ENCODE assay signal across 32 cellular contexts in the genomic region with DNA sequence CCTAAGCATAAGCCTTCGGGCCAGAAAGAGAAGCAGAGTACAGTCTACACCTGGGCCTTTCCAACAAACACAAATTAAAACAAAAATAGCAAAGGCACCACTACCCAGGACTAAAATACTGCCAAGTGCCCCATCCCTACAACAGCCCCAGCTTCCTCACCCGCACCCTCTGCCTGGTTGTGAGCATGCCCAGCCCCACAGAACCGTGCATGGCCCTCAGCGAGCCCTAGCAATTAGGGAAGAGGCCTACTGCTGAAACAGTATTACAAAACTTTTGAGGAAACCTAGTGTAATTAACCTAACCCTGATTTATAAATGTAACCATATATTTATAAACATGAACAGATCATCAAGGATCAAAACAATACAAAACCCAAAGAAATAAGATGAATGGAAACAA.
"Had no signal": no experiment of that assay in that cellular context is flagged by ENCODE, and none has a peak within 500 bp of the region (broad histone marks: within the 10 kb centered on the region; RNA-seq: fewer than 3 reads in every experiment).

No MANE protein-coding gene starts in this region.

- DNase-seq: activated CD4-positive, alpha-beta memory T cell treated with anti-CD3 and anti-CD28 coated beads, Interleukin-2, amount 10 ng/mL, durations not matched to agents 7 days and 5 days; activated CD4-positive, alpha-beta T cell treated with anti-CD3 and anti-CD28 coated beads for 1 hour; activated CD4-positive, alpha-beta T cell treated with anti-CD3 and anti-CD28 coated beads for 48 hours; activated CD4-positive, CD25-positive, alpha-beta regulatory T cell; activated CD8-positive, alpha-beta memory T cell treated with anti-CD3 and anti-CD28 coated beads for 24 hours; activated CD8-positive, alpha-beta memory T cell treated with anti-CD3 and anti-CD28 coated beads, Interleukin-2, amount 10 ng/mL, durations not matched to agents 7 days and 5 days; activated CD8-positive, alpha-beta memory T cell treated with anti-CD3 and anti-CD28 coated beads, Interleukin-2, amount 50 U/mL, for 48 hours; activated effector memory CD4-positive, alpha-beta T cell treated with Interleukin-2 at 50 U/mL for 16 hours; activated naive CD4-positive, alpha-beta T cell treated with anti-CD3 and anti-CD28 coated beads, Interleukin-2, amount 10 ng/mL, durations not matched to agents 7 days and 5 days; activated naive CD8-positive, alpha-beta T cell treated with anti-CD3 and anti-CD28 coated beads, Interleukin-2, amount 50 U/mL, for 24 hours; activated T-cell treated with anti-CD3 and anti-CD28 coated beads, Interleukin-2, amount 50 U/mL, for 48 hours; anterior cingulate cortex; caudate nucleus; MM.1S; MV-4-11; NCI-H1092; NCI-H1436 treated with DMSO at 0.1 percent for 48 hours; NCI-H1694 treated with DMSO at 0.1 percent for 48 hours; NCI-H2029; NCI-H345; NCI-H524 treated with DMSO at 0.1 percent for 48 hours; NCI-H748 treated with DMSO at 0.1 percent for 48 hours; NK-92 treated with Interleukin-12 subunit alpha and Interleukin-12 subunit beta, amount 100 ng/mL, for 24 hours; PC-9; Right ventricle myocardium superior; SW 1271; T-helper 1 cell; T-helper 2 cell; T-helper 9 cell; WERI-Rb-1 had no signal

- H3K27ac ChIP-seq: KMS-11, PC-9, RWPE1, WERI-Rb-1 had no signal

- H3K4me3 ChIP-seq: PC-9 had no signal
